10 cellular contexts compared by ENCODE assay signal in genomic region chr6:43809417-43810305, GRCh38. TPM values are rescaled to one million over a fixed set of nuclear protein-coding genes. Genes with fewer than 3 reads are reported as not detected.
DNase-seq lines count a peak whose midpoint lies in the region; ATAC-seq, FAIRE-seq and TF ChIP-seq lines count a peak whose summit lies in the region.
"Had no signal": no experiment of that assay in that cellular context is flagged by ENCODE, and none has a peak within 500 bp of the region (broad histone marks: within the 10 kb centered on the region; RNA-seq: fewer than 3 reads in every experiment).

No MANE protein-coding gene starts in this region.

- H3K27ac ChIP-seq in left ventricle myocardium inferior (replicated peaks) (no peak overlapping the region), OCI-LY7 (ENCODE audit: low read depth, low read length, poor library complexity, severe bottlenecking) (no peak overlapping the region), epithelial cell of prostate (no peak overlapping the region), esophagus squamous epithelium (no peak overlapping the region)

- TF ChIP-seq CTCF in left ventricle myocardium inferior (IDR thresholded peaks at IDR 0.05; ENCODE audit: borderline replicate concordance) (no peak), OCI-LY7 (conservative IDR thresholded peaks at IDR 0.05; ENCODE audit: low read length) (no peak), esophagus squamous epithelium (IDR thresholded peaks at IDR 0.05) (no peak)

- FAIRE-seq in urothelium cell line (lab: Jason Lieb, UNC), result no peak

- TF ChIP-seq POLR2A in esophagus squamous epithelium (IDR thresholded peaks at IDR 0.05), result no peak

- H4K20me1 ChIP-seq in OCI-LY7 (ENCODE audit: insufficient read depth, low read length), result no peaks in the 10 kb centered on the region

- CTCF ChIA-PET in OCI-LY7 (lab: Charles Lee; ENCODE audit: unreplicated experiment), result no interaction called here

- no peaks in the 10 kb centered on the region for H3K79me2 ChIP-seq in OCI-LY7 (ENCODE audit: insufficient read depth, low read depth, low read length)

- ATAC-seq in left ventricle myocardium superior, result peak; percentile 26
- ATAC-seq: naive thymus-derived CD8-positive, alpha-beta T cell had no signal

- H3K36me3 ChIP-seq in left ventricle myocardium inferior (no peaks in the 10 kb centered on the region), OCI-LY7 (ENCODE audit: insufficient read depth, low read length) (no peaks in the 10 kb centered on the region), esophagus squamous epithelium (no peaks in the 10 kb centered on the region)

- intact Hi-C loops in left ventricle myocardium superior (cut with micrococcal nuclease), result loop anchor here (10.0 kb wide), 1 partner anchor 85 kb away; no protein-coding TSS in a partner anchor
- intact Hi-C loops in left ventricle myocardium inferior (cut with micrococcal nuclease), result no loop called here
- intact Hi-C loops in OCI-LY7 (cut with micrococcal nuclease; ENCODE audit: unreplicated experiment), result no loop called here
- intact Hi-C loops in esophagus squamous epithelium (cut with DNase I), result no loop called here

- WGBS in esophagus squamous epithelium, 2 donors, result 74 to 76% methylated on average over 11 to 14 of the region's 14 CpGs

- H3K9me3 ChIP-seq in left ventricle myocardium inferior (replicated peaks), result no peaks in the 10 kb centered on the region
- H3K9me3 ChIP-seq in OCI-LY7 (ENCODE audit: low read length), result no peaks in the 10 kb centered on the region
- H3K9me3 ChIP-seq in esophagus squamous epithelium, result no peaks in the 10 kb centered on the region

- H3K4me3 ChIP-seq in left ventricle myocardium inferior (no peak overlapping the region), OCI-LY7 (ENCODE audit: low read depth, low read length, poor library complexity, severe bottlenecking) (no peak overlapping the region), esophagus squamous epithelium (no peak overlapping the region)

- H3K27me3 ChIP-seq in left ventricle myocardium inferior (ENCODE audit: low read depth) (no peaks in the 10 kb centered on the region), esophagus squamous epithelium (no peaks in the 10 kb centered on the region)

- no peak overlapping the region for H2AFZ ChIP-seq in OCI-LY7 (ENCODE audit: low read length)

- H3K9me2 ChIP-seq in OCI-LY7 (ENCODE audit: insufficient read depth, low read length), result no peaks in the 10 kb centered on the region

- DNase-seq in left ventricle myocardium superior (no peak), left ventricle myocardium inferior (no peak), OCI-LY7 (ENCODE audit: low spot score) (peak; percentile 8), epithelial cell of prostate (ENCODE audit: low read depth, low spot score) (peak; percentile 36), urothelium cell line (ENCODE audit: low spot score) (peak; percentile 44), epidermal melanocyte (ENCODE audit: insufficient read length, low spot score) (no peak), esophagus squamous epithelium (lab: John Stamatoyannopoulos, UW) (no peak)
- no peak for DNase-seq in activated CD4-positive, CD25-positive, alpha-beta regulatory T cell (lab: John Stamatoyannopoulos, UW)
- DNase-seq: naive thymus-derived CD8-positive, alpha-beta T cell; T-helper 9 cell had no signal

- peaks cover 2% of the 10 kb centered on the region for H3K4me1 ChIP-seq in left ventricle myocardium inferior
- peaks cover 4% of the 10 kb centered on the region for H3K4me1 ChIP-seq in OCI-LY7 (ENCODE audit: insufficient read depth, low read length, poor library complexity, severe bottlenecking)
- H3K4me1 ChIP-seq in esophagus squamous epithelium, result peaks cover 0 to 31% (median 5%) of the 10 kb centered on the region in 3 donors

- POLR2A ChIA-PET in OCI-LY7 (lab: Charles Lee), result no interaction called here

- no TSS peak for BruUV-seq in OCI-LY7 (replicated peaks; lab: Mats Ljungman, UMichigan)

- H3K4me2 ChIP-seq in OCI-LY7 (ENCODE audit: low read length), result no peak overlapping the region

RNA-seq across cellular contexts. Expression of gene VEGFA, which starts 39.6 kb away (rescaled TPM):
- total RNA-seq in left ventricle myocardium superior, result 261 TPM
- 359 TPM for total RNA-seq in left ventricle myocardium inferior
- total RNA-seq in OCI-LY7 (2014; rRNA removed; shearing (Covaris generic)), result 59.7 and 66.3 TPM in 2 replicates
- 64.5 and 88.5 TPM in 2 replicates for total RNA-seq in OCI-LY7 (2022)
- total RNA-seq in esophagus squamous epithelium, result 100 to 1,000 TPM in 2 of 4 donors, 10 to 100 TPM in 2; 28.0 to 107 (median 80.8) TPM

Comparison
In these comparisons a context has a peak if more than half of its experiments do, and no peak if none do; other contexts are left out.
1. DNase-seq: peak in OCI-LY7 (single experiment), epithelial cell of prostate (single experiment) and urothelium cell line (single experiment); none in left ventricle myocardium superior (single experiment), left ventricle myocardium inferior (single experiment), epidermal melanocyte (single experiment), esophagus squamous epithelium (single experiment) and activated CD4-positive, CD25-positive, alpha-beta regulatory T cell (0 of 4).